In genomic region chr9:34510032-34510431, GRCh38 we compare ENCODE assay signal across 2 cellular contexts.
TF ChIP-seq lines count a peak whose summit lies in the region.

No MANE protein-coding gene starts in this region.

TF ChIP-seq in HEK293, 187 proteins besides CTCF, POLR2A, EP300 and RAD21 (continued from another document):
- 0 out of 2 replicates have a peak, but pooled peaks have one; percentile 53 for TF ChIP-seq ZNF16 (tag by site-specific recombination; IDR thresholded peaks at IDR 0.05; ENCODE audit: low read depth)
- TF ChIP-seq ZNF692 (tag by site-specific recombination; IDR thresholded peaks at IDR 0.05), result no peak
- no peak for TF ChIP-seq ZNF544 (tag by site-specific recombination; IDR thresholded peaks at IDR 0.05)

TF ChIP-seq in H1, 55 proteins besides CTCF, POLR2A, EP300 and RAD21 (continued from another document):
- TF ChIP-seq CHD7 (IDR thresholded peaks at IDR 0.05; ENCODE audit: insufficient replicate concordance, low read length) (no peak), ZNF274 (IDR thresholded peaks at IDR 0.05; ENCODE audit: borderline replicate concordance, extremely low read depth, low read length) (no peak), CREB1 (IDR thresholded peaks at IDR 0.05) (no peak), CEBPB (IDR thresholded peaks at IDR 0.05; ENCODE audit: low read depth, low read length) (no peak), SRF (IDR thresholded peaks at IDR 0.05; ENCODE audit: low read depth, low read length) (no peak), EZH2 (IDR thresholded peaks at IDR 0.05; ENCODE audit: low read depth, low read length, severe bottlenecking) (no peak), SP2 (IDR thresholded peaks at IDR 0.05; ENCODE audit: low read length) (no peak), BCL11A (IDR thresholded peaks at IDR 0.05; ENCODE audit: low read depth in 2 of 2, low read length in 2 of 2) (no peak), PHF8 (conservative IDR thresholded peaks at IDR 0.05; ENCODE audit: low read depth, low read length) (no peak), POU5F1 (IDR thresholded peaks at IDR 0.05; ENCODE audit: low read depth, low read length) (no peak), SIX5 (IDR thresholded peaks at IDR 0.05; ENCODE audit: low read depth, low read length) (no peak), JUN (IDR thresholded peaks at IDR 0.05; ENCODE audit: low read depth, low read length) (no peak), HDAC2 (IDR thresholded peaks at IDR 0.05; ENCODE audit: borderline replicate concordance in 1 of 2, low read depth in 2 of 2, low read length in 2 of 2) (no peak), BACH1 (IDR thresholded peaks at IDR 0.05; ENCODE audit: low read length) (no peak), CBX8 (IDR thresholded peaks at IDR 0.05; ENCODE audit: borderline replicate concordance, low read depth, low read length) (no peak), CBX5 (IDR thresholded peaks at IDR 0.05; ENCODE audit: low read depth, low read length) (no peak), RXRA (IDR thresholded peaks at IDR 0.05; ENCODE audit: insufficient read depth, low read depth, low read length) (no peak), CHD1 (IDR thresholded peaks at IDR 0.05; ENCODE audit: low read depth, low read length) (no peak)
